In the genomic region with DNA sequence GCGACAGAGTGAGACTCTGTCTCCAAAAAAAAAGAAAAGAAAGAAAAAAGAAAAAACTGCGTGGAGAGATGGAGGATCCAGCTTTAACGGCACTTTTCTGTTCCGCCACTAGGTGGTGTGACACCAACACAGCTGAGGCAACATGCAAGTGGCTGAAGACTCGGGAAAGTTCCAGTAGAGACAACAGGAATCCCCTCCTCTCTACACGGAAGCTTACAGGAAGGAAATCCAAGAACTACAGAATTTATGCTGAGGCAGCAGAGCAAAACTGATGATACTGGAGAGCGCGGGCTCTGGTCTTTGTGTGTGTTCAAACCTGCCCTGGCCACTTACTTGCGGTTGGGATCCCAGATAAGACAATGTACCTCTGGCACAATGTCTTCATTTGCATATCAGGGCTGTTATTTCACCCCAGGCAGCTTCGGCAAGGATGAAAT, we compare ENCODE assay signal across 8 cellular contexts. TPM values are rescaled to one million over a fixed set of nuclear protein-coding genes. Genes with fewer than 3 reads are reported as not detected.
A peak's percentile ranks its signal among the peaks of the same experiment; 100 is the strongest.
DNase-seq lines count a peak whose midpoint lies in the region; ATAC-seq and TF ChIP-seq lines count a peak whose summit lies in the region.

No MANE protein-coding gene starts in this region.

- peak; percentile 88 for TF ChIP-seq CTCF in lower lobe of right lung (IDR thresholded peaks at IDR 0.05)

- no peaks in the 10 kb centered on the region for H3K27me3 ChIP-seq in BLaER1 treated with 17β-estradiol and CSF1 and Interleukin-3, amounts not matched to agents 10 nM and 100 nM
- H3K27me3 ChIP-seq in effector memory CD4-positive, alpha-beta T cell (replicated peaks; ENCODE audit: control insufficient read depth, insufficient read depth, low read length, poor library complexity, severe bottlenecking), result no peaks in the 10 kb centered on the region
- no peaks in the 10 kb centered on the region for H3K27me3 ChIP-seq in lower lobe of right lung (ENCODE audit: low read depth)

- peak overlapping the region; percentile 76 for H3K27ac Mint-ChIP-seq in activated CD4-positive, alpha-beta memory T cell treated with anti-CD3 and anti-CD28 coated beads, Interleukin-2, amount 10 ng/mL, durations not matched to agents 7 days and 5 days

- peaks cover 92 to 100% (median 98%) of the 10 kb centered on the region in 11 experiments for H4K20me1 ChIP-seq in BLaER1 treated with 17β-estradiol and CSF1 and Interleukin-3, amounts not matched to agents 10 nM and 100 nM

- ATAC-seq in lower lobe of right lung, result peak; percentile 77 to 79

- peaks cover 73 to 96% (median 94%) of the 10 kb centered on the region in 10 experiments for H3K4me1 ChIP-seq in BLaER1 treated with 17β-estradiol and CSF1 and Interleukin-3, amounts not matched to agents 10 nM and 100 nM
- peaks cover 40% of the 10 kb centered on the region for H3K4me1 ChIP-seq in effector memory CD4-positive, alpha-beta T cell (ENCODE audit: control insufficient read depth, insufficient read depth, low read length, poor library complexity, severe bottlenecking)
- peaks cover 75% of the 10 kb centered on the region for H3K4me1 ChIP-seq in lower lobe of right lung

- H3K9me3 Mint-ChIP-seq in activated CD4-positive, alpha-beta memory T cell treated with anti-CD3 and anti-CD28 coated beads, Interleukin-2, amount 10 ng/mL, durations not matched to agents 7 days and 5 days, result no peaks in the 10 kb centered on the region

- peaks cover 23 to 78% (median 44%) of the 10 kb centered on the region in 11 experiments; a peak in 21 of 22 replicates for H3K36me3 ChIP-seq in BLaER1 treated with 17β-estradiol and CSF1 and Interleukin-3, amounts not matched to agents 10 nM and 100 nM
- peaks cover 6% of the 10 kb centered on the region for H3K36me3 ChIP-seq in effector memory CD4-positive, alpha-beta T cell (ENCODE audit: control insufficient read depth, insufficient read depth, low read length)
- peaks cover 16% of the 10 kb centered on the region for H3K36me3 ChIP-seq in lower lobe of right lung

- peak; percentile 65 for DNase-seq in H4 (ENCODE audit: low spot score)
- DNase-seq in NCI-H526 treated with DMSO at 0.1 percent for 48 hours (lab: John Stamatoyannopoulos, UW), result peak; percentile 73
- peak; percentile 66 for DNase-seq in activated CD4-positive, alpha-beta memory T cell treated with anti-CD3 and anti-CD28 coated beads, Interleukin-2, amount 10 ng/mL, durations not matched to agents 7 days and 5 days
- DNase-seq in effector memory CD4-positive, alpha-beta T cell, result peak; percentile 20 to 54 (median 34)
- peak; percentile 25 for DNase-seq in lower lobe of right lung
- peak; percentile 76 for DNase-seq in stimulated activated CD8-positive, alpha-beta memory T cell treated with anti-CD3 and anti-CD28 coated beads, Interleukin-4, amount 100 ng/mL, for 48 hours
- DNase-seq in OCI-M2 (lab: John Stamatoyannopoulos, UW; ENCODE audit: unreplicated experiment), result no peak

- CTCF ChIA-PET in activated CD4-positive, alpha-beta memory T cell treated with anti-CD3 and anti-CD28 coated beads, Interleukin-2, amount 10 ng/mL, durations not matched to agents 7 days and 5 days (lab: Charles Lee), result interaction anchor here (0.7 to 3.7 kb wide), 21 partner anchors 8 to 281 kb away, joined by 3 to 62 read pairs (median 5); partner anchors contain the start of genes CATSPERD, LONP1, NDUFA11 and RANBP3

- POLR2A ChIA-PET in activated CD4-positive, alpha-beta memory T cell treated with anti-CD3 and anti-CD28 coated beads, Interleukin-2, amount 10 ng/mL, durations not matched to agents 7 days and 5 days (lab: Charles Lee), result interaction anchor here (1.4 to 2.0 kb wide), 2 partner anchors 9 to 139 kb away, joined by 3 to 23 read pairs; partner anchors contain the start of gene RANBP3

- H3K4me3 ChIP-seq in BLaER1 treated with 17β-estradiol and CSF1 and Interleukin-3, amounts not matched to agents 10 nM and 100 nM, result peak overlapping the region in 6 of 10 experiments; percentile 5 to 31 (median 10); a peak in 6 of 20 replicates
- no peak overlapping the region for H3K4me3 ChIP-seq in effector memory CD4-positive, alpha-beta T cell (ENCODE audit: insufficient read depth, low read depth, low read length, poor library complexity, severe bottlenecking)
- H3K4me3 ChIP-seq in lower lobe of right lung, result peak overlapping the region; percentile 9

- intact Hi-C loops in lower lobe of right lung (cut with DNase I), result no loop called here

- H3K9me3 ChIP-seq in BLaER1 treated with 17β-estradiol and CSF1 and Interleukin-3, amounts not matched to agents 10 nM and 100 nM (replicated peaks in 1 of 11), result no peaks in the 10 kb centered on the region
- no peaks in the 10 kb centered on the region for H3K9me3 ChIP-seq in effector memory CD4-positive, alpha-beta T cell (ENCODE audit: control insufficient read depth, low read length)
- no peaks in the 10 kb centered on the region for H3K9me3 ChIP-seq in lower lobe of right lung

- peaks cover 15% of the 10 kb centered on the region for H3K36me3 Mint-ChIP-seq in activated CD4-positive, alpha-beta memory T cell treated with anti-CD3 and anti-CD28 coated beads, Interleukin-2, amount 10 ng/mL, durations not matched to agents 7 days and 5 days (ENCODE audit: low read depth)

- H3K4me2 ChIP-seq in BLaER1 treated with 17β-estradiol and CSF1 and Interleukin-3, amounts not matched to agents 10 nM and 100 nM, result peak overlapping the region; percentile 72 to 91 (median 86)

- peak overlapping the region; percentile 41 to 65 (median 56); a peak in 18 of 22 replicates for H3K27ac ChIP-seq in BLaER1 treated with 17β-estradiol and CSF1 and Interleukin-3, amounts not matched to agents 10 nM and 100 nM
- peak overlapping the region; percentile 33 for H3K27ac ChIP-seq in effector memory CD4-positive, alpha-beta T cell (ENCODE audit: insufficient read depth, low read length, poor library complexity, severe bottlenecking)
- H3K27ac ChIP-seq in lower lobe of right lung, result peak overlapping the region; percentile 66

- H3K4me1 Mint-ChIP-seq in activated CD4-positive, alpha-beta memory T cell treated with anti-CD3 and anti-CD28 coated beads, Interleukin-2, amount 10 ng/mL, durations not matched to agents 7 days and 5 days, result peaks cover 69% of the 10 kb centered on the region

- no peak overlapping the region for H3K4me3 Mint-ChIP-seq in activated CD4-positive, alpha-beta memory T cell treated with anti-CD3 and anti-CD28 coated beads, Interleukin-2, amount 10 ng/mL, durations not matched to agents 7 days and 5 days

- H3K27me3 Mint-ChIP-seq in activated CD4-positive, alpha-beta memory T cell treated with anti-CD3 and anti-CD28 coated beads, Interleukin-2, amount 10 ng/mL, durations not matched to agents 7 days and 5 days, result no peaks in the 10 kb centered on the region

- H3K9ac ChIP-seq in BLaER1 treated with 17β-estradiol and CSF1 and Interleukin-3, amounts not matched to agents 10 nM and 100 nM, result peak overlapping the region; percentile 36 to 66 (median 58); a peak in 19 of 22 replicates

RNA-seq across cellular contexts. Expression of gene RANBP3, which starts 9.9 kb away (rescaled TPM):
- 54.2 and 70.6 TPM in 2 replicates for total RNA-seq in H4 (2014; rRNA removed; shearing (Covaris generic))
- total RNA-seq in activated CD4-positive, alpha-beta memory T cell treated with anti-CD3 and anti-CD28 coated beads, Interleukin-2, amount 10 ng/mL, durations not matched to agents 7 days and 5 days, result 10 to 100 TPM; 78.1 to 85.1 TPM
- 70.8 TPM for total RNA-seq in lower lobe of right lung

RNA-seq across cellular contexts. Expression of gene CAPS, which starts 54.0 kb away (rescaled TPM):
- total RNA-seq in H4 (2014; rRNA removed; shearing (Covaris generic)), result 0.08 and 0.66 TPM in 2 replicates
- total RNA-seq in activated CD4-positive, alpha-beta memory T cell treated with anti-CD3 and anti-CD28 coated beads, Interleukin-2, amount 10 ng/mL, durations not matched to agents 7 days and 5 days, result 10 to 100 TPM; 11.8 to 12.5 TPM
- total RNA-seq in lower lobe of right lung, result 76.7 TPM
